ENCODE assay signal across 8 cellular contexts in the genomic region with DNA sequence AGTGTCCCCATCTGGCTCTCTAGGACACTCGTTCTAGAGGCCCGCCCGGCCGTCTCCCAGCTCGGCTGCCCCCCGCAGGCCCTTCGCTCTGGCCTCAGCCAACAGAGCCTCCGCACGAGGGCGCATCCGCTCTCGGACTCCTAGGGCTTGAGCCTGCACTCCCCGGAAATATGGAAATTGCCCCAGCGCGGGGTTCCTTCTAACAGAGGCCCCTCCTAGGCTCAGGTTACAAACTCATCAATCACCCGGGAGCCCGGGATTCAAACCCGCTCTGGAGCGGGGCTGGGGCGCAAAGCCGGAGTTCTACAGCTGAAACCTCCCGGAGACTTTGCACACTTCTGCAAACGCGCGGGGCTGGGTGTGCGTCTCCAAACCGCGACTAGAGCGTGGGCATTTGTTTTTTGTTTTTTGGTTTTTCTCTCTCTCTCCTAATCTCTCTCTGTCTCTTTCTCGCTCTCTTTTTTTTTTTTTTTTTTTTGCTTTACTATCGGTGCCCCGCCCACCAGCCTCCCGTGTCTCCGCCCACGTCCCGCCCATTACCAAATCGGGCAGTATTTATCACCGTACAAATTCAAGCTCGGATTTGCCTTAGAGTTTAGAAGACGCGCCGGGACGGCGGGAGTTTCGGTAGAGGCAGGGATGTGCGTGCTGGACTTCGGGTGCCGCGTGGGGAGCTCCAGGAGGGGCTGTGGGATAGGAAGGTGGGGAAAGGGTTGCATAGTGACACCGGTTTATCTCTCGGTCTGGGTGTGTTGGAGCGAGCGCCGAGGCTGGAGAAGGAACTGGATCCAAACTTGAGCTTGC. TPM values are rescaled to one million over a fixed set of nuclear protein-coding genes. Genes with fewer than 3 reads are reported as not detected.
A peak's percentile ranks its signal among the peaks of the same experiment; 100 is the strongest.
DNase-seq lines count a peak whose midpoint lies in the region; ATAC-seq and TF ChIP-seq lines count a peak whose summit lies in the region.

No MANE protein-coding gene starts in this region.

- H3K9me2 ChIP-seq in hepatocyte (replicated peaks; ENCODE audit: insufficient read depth) = no peaks in the 10 kb centered on the region

- TF ChIP-seq CTCF in Panc1 (IDR thresholded peaks at IDR 0.05) = peak; percentile 83
- TF ChIP-seq CTCF in astrocyte of the cerebellum (IDR thresholded peaks at IDR 0.05; ENCODE audit: low read depth, low read length, missing control alignments) = peak; percentile 70
- TF ChIP-seq CTCF in hepatocyte (IDR thresholded peaks at IDR 0.05; ENCODE audit: poor library complexity) = peak; percentile 79
- TF ChIP-seq CTCF in retinal pigment epithelial cell (conservative IDR thresholded peaks at IDR 0.05; ENCODE audit: low read depth, low read length) = peak; percentile 82

- H2AFZ ChIP-seq in hepatocyte = peak overlapping the region; percentile 84

- H4K20me1 ChIP-seq in hepatocyte (ENCODE audit: insufficient read depth, poor library complexity, severe bottlenecking) = no peaks in the 10 kb centered on the region

- H3K27ac ChIP-seq in Panc1 (ENCODE audit: low read length) = peak overlapping the region; percentile 97
- H3K27ac ChIP-seq in hepatocyte = peak overlapping the region; percentile 53

- H3K4me2 ChIP-seq in hepatocyte = peak overlapping the region; percentile 97

- CTCF ChIA-PET in Panc1 (lab: Charles Lee) = interaction anchor here (0.6 to 1.0 kb wide), 7 partner anchors 11 to 625 kb away, joined by 3 to 15 read pairs (median 10); no protein-coding TSS in a partner anchor

- H3K4me3 ChIP-seq in Panc1 (ENCODE audit: low read depth in 2 of 2, low read length in 2 of 2) = peak overlapping the region; percentile 56 to 73
- peak overlapping the region; percentile 51 for H3K4me3 ChIP-seq in astrocyte of the cerebellum (ENCODE audit: low read depth, low read length)
- peak overlapping the region; percentile 62 for H3K4me3 ChIP-seq in hepatocyte
- peak overlapping the region; percentile 65 for H3K4me3 ChIP-seq in retinal pigment epithelial cell (ENCODE audit: low read length)

- no peaks in the 10 kb centered on the region; the same call in 1 of the 2 replicates for H3K36me3 ChIP-seq in Panc1 (ENCODE audit: control insufficient read depth, insufficient read depth, low read length)
- no peaks in the 10 kb centered on the region for H3K36me3 ChIP-seq in hepatocyte (replicated peaks; ENCODE audit: insufficient read depth, low read depth)

- H3K27me3 ChIP-seq in Panc1 (ENCODE audit: control insufficient read depth, insufficient read depth, low read length) (no peaks in the 10 kb centered on the region), hepatocyte (peaks cover 95% of the 10 kb centered on the region)

- H3K4me1 ChIP-seq in Panc1 (ENCODE audit: control insufficient read depth, insufficient read depth, low read length) (peaks cover 44% of the 10 kb centered on the region), hepatocyte (ENCODE audit: insufficient read depth) (peaks cover 22% of the 10 kb centered on the region)

- in situ Hi-C loops in Panc1 (cut with HindIII; ENCODE audit: low pct_unique_long_range_greater_than_20kb, low sequenced_read_pairs) = no loop called here
- in situ Hi-C loops in astrocyte of the cerebellum (cut with HindIII; ENCODE audit: low sequenced_read_pairs) = no loop called here

- no TSS peak for BruUV-seq in Panc1 (replicated peaks; lab: Mats Ljungman, UMichigan)

- ATAC-seq in GM19438 (IDR thresholded peaks at IDR 0.05; ENCODE audit: low read depth, unreplicated experiment) (peak; percentile 72), Panc1 (peak; percentile 68), GM18868 (IDR thresholded peaks at IDR 0.05; ENCODE audit: unreplicated experiment) (no peak)

- intact Hi-C loops in Panc1 (cut with micrococcal nuclease; ENCODE audit: unreplicated experiment) = no loop called here

- WGBS in hepatocyte (ENCODE audit: low lambda C conversion rate, missing lambda C conversion rate) = 2% methylated on average over 50 of the region's 54 CpGs

- POLR2A ChIA-PET in Panc1 (lab: Charles Lee) = interaction anchor here (0.7 kb wide), 1 partner anchor 44 kb away, joined by 12 read pairs; no protein-coding TSS in a partner anchor

- peak; percentile 96 for DNase-seq in A172 (ENCODE audit: low spot score)
- no peak for DNase-seq in Panc1 (ENCODE audit: low read depth, low spot score)
- peak; percentile 87 for DNase-seq in astrocyte of the cerebellum (ENCODE audit: low read depth)
- peak; percentile 87 for DNase-seq in hepatocyte (ENCODE audit: low spot score)
- no peak for DNase-seq in retinal pigment epithelial cell (ENCODE audit: low read depth)
- DNase-seq in NCI-H2227 (lab: John Stamatoyannopoulos, UW; ENCODE audit: unreplicated experiment) = no peak

- no peaks in the 10 kb centered on the region for H3K79me2 ChIP-seq in hepatocyte

- H3K9me3 ChIP-seq in Panc1 (ENCODE audit: control insufficient read depth, insufficient read depth, low read depth, low read length) = no peaks in the 10 kb centered on the region
- no peaks in the 10 kb centered on the region for H3K9me3 ChIP-seq in hepatocyte (ENCODE audit: low read depth)

RNA-seq across cellular contexts. Expression of gene FOXL1, which starts 2.4 kb away (rescaled TPM):
- total RNA-seq in A172 (2014; rRNA removed; shearing (Covaris generic)) = 4.6 and 7.6 TPM in 2 replicates
- total RNA-seq in Panc1 (2021; ENCODE audit: unreplicated experiment) (9.3 TPM), hepatocyte (2.0 and 3.1 TPM in 2 replicates)
- 22.1 TPM for polyA plus RNA-seq in Panc1 (2012; ENCODE audit: insufficient read length)
- 0.51 and 1.3 TPM in 2 replicates for polyA plus RNA-seq in hepatocyte

RNA-seq across cellular contexts. Expression of gene FOXC2, which starts 9.3 kb away (rescaled TPM):
- 1.3 and 2.3 TPM in 2 replicates for total RNA-seq in A172 (2014; rRNA removed; shearing (Covaris generic))
- 14.9 TPM for total RNA-seq in Panc1 (2021; ENCODE audit: unreplicated experiment)
- polyA plus RNA-seq in Panc1 (2012; ENCODE audit: insufficient read length) = 19.8 TPM
- total RNA-seq in hepatocyte = 0.36 TPM in 1 of 2 replicates, not detected in the other
- polyA plus RNA-seq in hepatocyte = 0.30 and 0.96 TPM in 2 replicates

RNA-seq across cellular contexts. Expression of gene MTHFSD, which starts 20.9 kb away (rescaled TPM):
- 7.8 and 16.2 TPM in 2 replicates for total RNA-seq in A172 (2014; rRNA removed; shearing (Covaris generic))
- total RNA-seq in Panc1 (2021; ENCODE audit: unreplicated experiment) (16.5 TPM), hepatocyte (8.1 and 21.5 TPM in 2 replicates)
- polyA plus RNA-seq in Panc1 (2012; ENCODE audit: insufficient read length) = 9.5 TPM
- polyA plus RNA-seq in hepatocyte = 11.5 and 15.3 TPM in 2 replicates

Comparison
In these comparisons a context has a peak if more than half of its experiments do, and no peak if none do; other contexts are left out.
1. DNase-seq: peak in A172 (single experiment), astrocyte of the cerebellum (single experiment) and hepatocyte (single experiment); none in Panc1 (single experiment), retinal pigment epithelial cell (single experiment) and NCI-H2227 (single experiment).
2. Peak in every context shown above with its lines, with median percentiles within 50 percentile points of each other: H3K4me3 ChIP-seq and CTCF ChIP-seq.